14 cellular contexts compared by ENCODE assay signal in genomic region chr19:53912653-53913052, GRCh38. TPM values are rescaled to one million over a fixed set of nuclear protein-coding genes. Genes with fewer than 3 reads are reported as not detected.
DNase-seq lines count a peak whose midpoint lies in the region; ATAC-seq, FAIRE-seq and TF ChIP-seq lines count a peak whose summit lies in the region.
"Had no signal": no experiment of that assay in that cellular context is flagged by ENCODE, and none has a peak within 500 bp of the region (broad histone marks: within the 10 kb centered on the region; RNA-seq: fewer than 3 reads in every experiment).

No MANE protein-coding gene starts in this region.

- no peak for TF ChIP-seq RAD21 in SK-N-SH (IDR thresholded peaks at IDR 0.05; ENCODE audit: low read length)

- 92% methylated on average over 12 of the region's 18 CpGs for WGBS in SK-N-SH (ENCODE audit: low lambda C conversion rate)

- H3K9ac ChIP-seq in SK-N-SH = no peak overlapping the region

- H4K20me1 ChIP-seq in SK-N-SH (ENCODE audit: insufficient read depth) = peaks cover 22% of the 10 kb centered on the region

- peaks cover 0 to 9% of the 10 kb centered on the region in 2 experiments; a peak in 1 of 4 replicates for H3K4me1 ChIP-seq in SK-N-SH (ENCODE audit: control insufficient read depth in 1 of 2, insufficient read depth in 2 of 2, low read depth in 1 of 2, low read length in 1 of 2)
- H3K4me1 ChIP-seq in mucosa of descending colon (ENCODE audit: low read depth) = peaks cover 2% of the 10 kb centered on the region
- peaks cover 0 to 20% (median 16%) of the 10 kb centered on the region in 4 donors for H3K4me1 ChIP-seq in tibial artery

- intact Hi-C loops in mucosa of descending colon (cut with DNase I, micrococcal nuclease) = no loop called here
- intact Hi-C loops in tibial artery (cut with DNase I; ENCODE audit: low total_unique reads) = no loop called here

- H3K4me2 ChIP-seq in SK-N-SH = no peak overlapping the region

- H3K9me2 ChIP-seq in SK-N-SH = no peaks in the 10 kb centered on the region

- no peak for TF ChIP-seq POLR2A in H54 (IDR thresholded peaks at IDR 0.05; ENCODE audit: low read depth, low read length)

- no peak for TF ChIP-seq EP300 in SK-N-SH (IDR thresholded peaks at IDR 0.05; ENCODE audit: borderline replicate concordance in 1 of 2, low read depth in 1 of 2, low read length in 1 of 2)

- H3K9me3 ChIP-seq in SK-N-SH = no peaks in the 10 kb centered on the region
- no peaks in the 10 kb centered on the region for H3K9me3 ChIP-seq in mucosa of descending colon
- no peaks in the 10 kb centered on the region for H3K9me3 ChIP-seq in tibial artery

- H3K27ac ChIP-seq in SK-N-SH (ENCODE audit: low read depth in 2 of 2, low read length in 1 of 2) (no peak overlapping the region), tibial artery (no peak overlapping the region)

- FAIRE-seq in H54 (lab: Jason Lieb, UNC) = no peak

- H3K27me3 ChIP-seq in SK-N-SH (ENCODE audit: insufficient read depth) (no peaks in the 10 kb centered on the region), tibial artery (peaks cover 8 to 68% of the 10 kb centered on the region in 2 donors)

- in situ Hi-C loops in astrocyte of the cerebellum (cut with HindIII; ENCODE audit: low sequenced_read_pairs) = loop anchor here (25.0 kb wide), 1 partner anchor 125 kb away; no protein-coding TSS in a partner anchor

- POLR2A ChIA-PET in SK-N-SH (lab: Yijun Ruan, JAX) = no interaction called here

- peaks cover 16 to 22% of the 10 kb centered on the region in 2 experiments for H3K36me3 ChIP-seq in SK-N-SH (replicated peaks in 1 of 2; ENCODE audit: control insufficient read depth in 1 of 2, insufficient read depth in 2 of 2, low read length in 1 of 2)
- no peaks in the 10 kb centered on the region for H3K36me3 ChIP-seq in mucosa of descending colon (ENCODE audit: low read depth)
- no peaks in the 10 kb centered on the region for H3K36me3 ChIP-seq in tibial artery

- H3F3A ChIP-seq in SK-N-SH (replicated peaks; ENCODE audit: insufficient read depth) = peaks cover 7% of the 10 kb centered on the region

- DNase-seq in SK-N-SH (peak; percentile 62), H54 (ENCODE audit: insufficient read length, low spot score) (peak; percentile 70), astrocyte of the cerebellum (ENCODE audit: low read depth) (no peak), mucosa of descending colon (peak in 1 of 3 donors; percentile 37), tibial artery (no peak)
- no peak for DNase-seq in NK-92 treated with Interleukin-12 subunit alpha and Interleukin-12 subunit beta, amount 100 ng/mL, for 24 hours (lab: John Stamatoyannopoulos, UW)
- DNase-seq: KBM-7, NCI-H345 had no signal

- peak; percentile 48 for TF ChIP-seq CTCF in SK-N-SH (IDR thresholded peaks at IDR 0.05)
- peak; percentile 12 for TF ChIP-seq CTCF in astrocyte of the cerebellum (IDR thresholded peaks at IDR 0.05; ENCODE audit: low read depth, low read length, missing control alignments)
- no peak for TF ChIP-seq CTCF in mucosa of descending colon (IDR thresholded peaks at IDR 0.05)
- TF ChIP-seq CTCF in tibial artery (IDR thresholded peaks at IDR 0.05) = no peak

- no peak overlapping the region for H2AFZ ChIP-seq in SK-N-SH (ENCODE audit: low read depth)

- H3K4me3 ChIP-seq in SK-N-SH (ENCODE audit: low read depth in 2 of 2, low read length in 1 of 2) (no peak overlapping the region; a peak in 1 of 4 replicates), astrocyte of the cerebellum (ENCODE audit: low read depth, low read length) (no peak overlapping the region), mucosa of descending colon (no peak overlapping the region), tibial artery (no peak overlapping the region)

- ATAC-seq in SK-N-SH treated with all-trans-retinoic acid at 6 μM for 48 hours = no peak
- peak; percentile 32 for ATAC-seq in mucosa of descending colon
- ATAC-seq in GM21381 (IDR thresholded peaks at IDR 0.05; ENCODE audit: unreplicated experiment) = no peak

- peaks cover 16% of the 10 kb centered on the region for H3K79me2 ChIP-seq in SK-N-SH (ENCODE audit: insufficient read depth)

- CTCF ChIA-PET in SK-N-SH (lab: Yijun Ruan, JAX) = interaction anchor here (0.6 to 2.8 kb wide), 11 partner anchors 16 to 123 kb away, joined by 3 to 12 read pairs (median 3); no protein-coding TSS in a partner anchor

TF ChIP-seq in SK-N-SH, 30 proteins besides CTCF, POLR2A, EP300 and RAD21:
- TF ChIP-seq TEAD4 (IDR thresholded peaks at IDR 0.05; ENCODE audit: borderline replicate concordance, insufficient read depth) (no peak), SMC3 (IDR thresholded peaks at IDR 0.05; ENCODE audit: low read depth, low read length) (0 out of 2 replicates have a peak, but pooled peaks have one; percentile 15)

TF ChIP-seq in SK-N-SH treated with all-trans-retinoic acid at 6 μM for 48 hours, 23 proteins besides CTCF, POLR2A, EP300 and RAD21 (continues in another document):
- no peak for TF ChIP-seq CSDC2 (CRISPR knock-in tag; IDR thresholded peaks at IDR 0.05)
- no peak for TF ChIP-seq GLIS3 (CRISPR knock-in tag; IDR thresholded peaks at IDR 0.05)
- no peak for TF ChIP-seq ZC3H10 (CRISPR knock-in tag; IDR thresholded peaks at IDR 0.05)
- TF ChIP-seq OSR1 (CRISPR knock-in tag; IDR thresholded peaks at IDR 0.05) = no peak
- no peak for TF ChIP-seq TCF4 (CRISPR knock-in tag; IDR thresholded peaks at IDR 0.05; ENCODE audit: borderline replicate concordance)
- TF ChIP-seq ZNF70 (CRISPR knock-in tag; IDR thresholded peaks at IDR 0.05) = no peak
- no peak for TF ChIP-seq ZNF565 (CRISPR knock-in tag; conservative IDR thresholded peaks at IDR 0.05; ENCODE audit: low read depth)
- no peak for TF ChIP-seq TSHZ2 (CRISPR knock-in tag; IDR thresholded peaks at IDR 0.05)
- no peak for TF ChIP-seq ZFP3 (CRISPR knock-in tag; IDR thresholded peaks at IDR 0.05)
- TF ChIP-seq CSRNP3 (CRISPR knock-in tag; IDR thresholded peaks at IDR 0.05) = no peak

RNA-seq across cellular contexts. Expression of gene CACNG7, which starts 3.6 kb away (rescaled TPM):
- 25.7 and 30.7 TPM in 2 replicates for polyA plus RNA-seq in SK-N-SH (2012; rRNA removed)
- polyA plus RNA-seq in SK-N-SH (2012; cell fraction: cytosol; rRNA removed) = 18.5 and 29.5 TPM in 2 replicates
- polyA plus RNA-seq in SK-N-SH (2012; cell fraction: nucleus; rRNA removed) = 34.0 and 43.1 TPM in 2 replicates
- under 1 TPM in 1 of 3 donors, not detected in 2; 0.54 TPM for total RNA-seq in mucosa of descending colon
- total RNA-seq: A172; activated CD8-positive, alpha-beta memory T cell treated with anti-CD3 and anti-CD28 coated beads for 36 hours; skeletal muscle tissue had no signal

RNA-seq across cellular contexts. Expression of gene PRKCG, which starts 30.7 kb away (rescaled TPM):
- 0.08 and 0.26 TPM in 2 replicates for polyA plus RNA-seq in SK-N-SH (2012; rRNA removed)
- 0.03 and 0.07 TPM in 2 replicates for polyA plus RNA-seq in SK-N-SH (2012; cell fraction: cytosol; rRNA removed)
- 1.2 and 1.4 TPM in 2 replicates for polyA plus RNA-seq in SK-N-SH (2012; cell fraction: nucleus; rRNA removed)
- total RNA-seq in mucosa of descending colon = under 1 TPM in 2 of 3 donors, not detected in 1; 0.09 to 0.35 TPM
- total RNA-seq: A172; activated CD8-positive, alpha-beta memory T cell treated with anti-CD3 and anti-CD28 coated beads for 36 hours; Daoy; skeletal muscle tissue had no signal

RNA-seq across cellular contexts. Expression of gene MYADM, which starts 45.0 kb away (rescaled TPM):
- 28.3 and 38.7 TPM in 2 replicates for polyA plus RNA-seq in SK-N-SH (2012; rRNA removed)
- 23.0 and 25.4 TPM in 2 replicates for polyA plus RNA-seq in SK-N-SH (2012; cell fraction: cytosol; rRNA removed)
- polyA plus RNA-seq in SK-N-SH (2012; cell fraction: nucleus; rRNA removed) = 49.8 and 50.7 TPM in 2 replicates
- 100 to 1,000 TPM in 1 of 3 donors, 10 to 100 TPM in 2; 47.0 to 193 (median 67.7) TPM for total RNA-seq in mucosa of descending colon

RNA-seq across cellular contexts. Expression of gene CACNG8, which starts 50.1 kb away (rescaled TPM):
- polyA plus RNA-seq in SK-N-SH (2012; rRNA removed) = 1.1 and 1.3 TPM in 2 replicates
- 0.83 and 0.85 TPM in 2 replicates for polyA plus RNA-seq in SK-N-SH (2012; cell fraction: cytosol; rRNA removed)
- 9.0 and 9.6 TPM in 2 replicates for polyA plus RNA-seq in SK-N-SH (2012; cell fraction: nucleus; rRNA removed)
- total RNA-seq in mucosa of descending colon = under 1 TPM in 2 of 3 donors, not detected in 1; 0.07 to 0.09 TPM
- total RNA-seq: activated CD8-positive, alpha-beta memory T cell treated with anti-CD3 and anti-CD28 coated beads for 36 hours had no signal

Comparison
In these comparisons a context has a peak if more than half of its experiments do, and no peak if none do; other contexts are left out.
1. DNase-seq: peak in SK-N-SH (single experiment) and H54 (single experiment); none in astrocyte of the cerebellum (single experiment), NK-92 treated with Interleukin-12 subunit alpha and Interleukin-12 subunit beta, amount 100 ng/mL, for 24 hours (single experiment) and tibial artery (0 of 2).
2. CTCF ChIP-seq: peak in SK-N-SH (single experiment) and astrocyte of the cerebellum (single experiment); none in mucosa of descending colon (single experiment) and tibial artery (0 of 2).